ENCODE assay signal across 16 cellular contexts in genomic region chr2:33893801-33894200, GRCh38.
DNase-seq lines count a peak whose midpoint lies in the region; ATAC-seq and TF ChIP-seq lines count a peak whose summit lies in the region.
"Had no signal": no experiment of that assay in that cellular context is flagged by ENCODE, and none has a peak within 500 bp of the region (broad histone marks: within the 10 kb centered on the region; RNA-seq: fewer than 3 reads in every experiment).

No MANE protein-coding gene starts in this region.

- 15 to 28% (median 24%) methylated on average over 1 of the region's 1 CpG for WGBS in heart left ventricle, 4 donors
- WGBS in testis, 2 donors, result 13 to 24% methylated on average over 1 of the region's 1 CpG

- H3K27ac ChIP-seq in heart left ventricle, result peak overlapping the region in 6 of 12 donors; percentile 14 to 48 (median 28)
- H3K27ac ChIP-seq in left ventricle myocardium inferior (replicated peaks), result peak overlapping the region; percentile 65
- H3K27ac ChIP-seq in testis, result peak overlapping the region; percentile 15 to 52
- H3K27ac ChIP-seq: BLaER1, C4-2B had no signal

- H3K4me1 ChIP-seq in heart left ventricle, result peaks cover 0 to 11% (median 0%) of the 10 kb centered on the region in 12 donors
- peaks cover 14% of the 10 kb centered on the region for H3K4me1 ChIP-seq in left ventricle myocardium inferior
- H3K4me1 ChIP-seq in testis, result peaks cover 6% of the 10 kb centered on the region
- H3K4me1 ChIP-seq: Caco-2, HAP-1 had no signal

- H3K4me3 ChIP-seq in heart left ventricle (no peak overlapping the region), left ventricle myocardium inferior (no peak overlapping the region), testis (no peak overlapping the region), foreskin fibroblast (ENCODE audit: low read depth in 1 of 2, low read length in 2 of 2) (no peak overlapping the region)
- H3K4me3 ChIP-seq: BLaER1, HAP-1 had no signal

- peaks cover 0 to 4% (median 0%) of the 10 kb centered on the region in 12 donors for H3K9me3 ChIP-seq in heart left ventricle
- H3K9me3 ChIP-seq in left ventricle myocardium inferior (replicated peaks), result peaks cover 3% of the 10 kb centered on the region
- H3K9me3 ChIP-seq in testis, result no peaks in the 10 kb centered on the region
- H3K9me3 ChIP-seq: Caco-2, HAP-1 had no signal

- H3K27me3 ChIP-seq in heart left ventricle, result no peaks in the 10 kb centered on the region
- no peaks in the 10 kb centered on the region for H3K27me3 ChIP-seq in left ventricle myocardium inferior (ENCODE audit: low read depth)
- H3K27me3 ChIP-seq in testis, result no peaks in the 10 kb centered on the region
- H3K27me3 ChIP-seq: BLaER1 had no signal

- H3K36me3 ChIP-seq in heart left ventricle (no peaks in the 10 kb centered on the region), left ventricle myocardium inferior (no peaks in the 10 kb centered on the region), testis (ENCODE audit: low read depth, missing control alignments) (no peaks in the 10 kb centered on the region)
- H3K36me3 ChIP-seq: BLaER1, HAP-1 had no signal

- ATAC-seq in heart left ventricle (peak; percentile 91 to 97 (median 94)), GM21737 (IDR thresholded peaks at IDR 0.05; ENCODE audit: unreplicated experiment) (no peak)
- ATAC-seq: CD8-positive, alpha-beta T cell had no signal

- intact Hi-C loops in heart left ventricle (cut with DNase I) (no loop called here), left ventricle myocardium inferior (cut with micrococcal nuclease) (no loop called here), testis (cut with DNase I; ENCODE audit: low total_unique reads) (no loop called here)

- TF ChIP-seq CTCF in heart left ventricle (IDR thresholded peaks at IDR 0.05) (no peak), left ventricle myocardium inferior (IDR thresholded peaks at IDR 0.05; ENCODE audit: borderline replicate concordance) (no peak), testis (IDR thresholded peaks at IDR 0.05) (no peak), foreskin fibroblast (IDR thresholded peaks at IDR 0.05; ENCODE audit: low read depth, low read length) (no peak)

- no peak for TF ChIP-seq POLR2A in heart left ventricle (IDR thresholded peaks at IDR 0.05)
- TF ChIP-seq POLR2A in testis (IDR thresholded peaks at IDR 0.05), result no peak

- DNase-seq in Ammon's horn (ENCODE audit: low spot score), result peak; percentile 59
- no peak for DNase-seq in heart left ventricle
- no peak for DNase-seq in left ventricle myocardium inferior
- peak; percentile 63 for DNase-seq in testis
- no peak for DNase-seq in foreskin fibroblast
- DNase-seq: Caco-2; CD4-positive, CD25-positive, alpha-beta regulatory T cell; CD8-positive, alpha-beta T cell; DMS153; DND-41; GOT3; HFFc6 had no signal

Comparison
In these comparisons a context has a peak if more than half of its experiments do, and no peak if none do; other contexts are left out.
1. DNase-seq: peak in Ammon's horn (single experiment) and testis (single experiment); none in heart left ventricle (0 of 5), left ventricle myocardium inferior (single experiment) and foreskin fibroblast (0 of 2).